ENCODE assay signal across 9 cellular contexts in genomic region chr16:13036600-13036999, GRCh38.
DNase-seq lines count a peak whose midpoint lies in the region; ATAC-seq and TF ChIP-seq lines count a peak whose summit lies in the region.
"Had no signal": no experiment of that assay in that cellular context is flagged by ENCODE, and none has a peak within 500 bp of the region (broad histone marks: within the 10 kb centered on the region; RNA-seq: fewer than 3 reads in every experiment).

No MANE protein-coding gene starts in this region.

- no peak for TF ChIP-seq POLR2A in NB4 (IDR thresholded peaks at IDR 0.05; ENCODE audit: extremely low read depth, insufficient read length)

- H3K4me3 ChIP-seq in NB4 (ENCODE audit: low read depth, low read length) = no peak overlapping the region
- H3K4me3 ChIP-seq: skin epidermis had no signal

- ATAC-seq in HG03520 (IDR thresholded peaks at IDR 0.05; ENCODE audit: unreplicated experiment) = no peak

- peak; percentile 19 for DNase-seq in GM20000 (ENCODE audit: low spot score)
- DNase-seq in NB4 (ENCODE audit: low read depth) = peak; percentile 44
- peak; percentile 5 for DNase-seq in cerebellar cortex (ENCODE audit: low spot score)
- peak; percentile 11 for DNase-seq in non-pigmented ciliary epithelial cell (ENCODE audit: low read depth)
- DNase-seq in NCI-H2029 (lab: John Stamatoyannopoulos, UW) = no peak
- DNase-seq in globus pallidus (ENCODE audit: low spot score) = no peak
- DNase-seq in activated CD4-positive, CD25-positive, alpha-beta regulatory T cell treated with anti-CD3 and anti-CD28 coated beads, Interleukin-2, amount 50 U/mL, for 72 hours = no peak

- no peak for TF ChIP-seq CTCF in GM20000 (IDR thresholded peaks at IDR 0.05; ENCODE audit: extremely low read depth, missing control alignments)
- no peak for TF ChIP-seq CTCF in NB4 (IDR thresholded peaks at IDR 0.05; ENCODE audit: low read depth, low read length)

Comparison
In these comparisons a context has a peak if more than half of its experiments do, and no peak if none do; other contexts are left out.
1. DNase-seq: peak in GM20000 (single experiment), NB4 (single experiment), cerebellar cortex (single experiment) and non-pigmented ciliary epithelial cell (single experiment); none in NCI-H2029 (single experiment), globus pallidus (single experiment) and activated CD4-positive, CD25-positive, alpha-beta regulatory T cell treated with anti-CD3 and anti-CD28 coated beads, Interleukin-2, amount 50 U/mL, for 72 hours (single experiment).